8 cellular contexts compared by ENCODE assay signal in the genomic region with DNA sequence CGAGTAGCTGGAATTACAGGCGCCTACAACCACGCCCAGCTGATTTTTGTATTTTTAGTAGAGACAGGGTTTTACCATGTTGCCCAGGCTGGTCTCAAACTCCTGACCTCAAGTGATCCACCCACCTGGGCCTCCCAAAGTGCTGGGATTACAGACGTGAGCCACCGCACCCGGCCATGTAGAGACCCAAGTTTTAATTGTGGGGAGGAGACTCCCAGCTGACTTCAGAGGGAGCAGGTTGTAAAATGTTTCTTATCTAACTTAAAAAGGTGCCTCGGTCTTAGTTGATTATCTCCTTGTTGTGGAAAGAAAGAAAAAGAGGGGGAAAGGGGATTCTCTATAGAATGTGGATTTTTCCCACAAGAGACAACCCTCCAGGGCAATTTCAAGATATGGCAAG. TPM values are rescaled to one million over a fixed set of nuclear protein-coding genes. Genes with fewer than 3 reads are reported as not detected.
A peak's percentile ranks its signal among the peaks of the same experiment; 100 is the strongest.
DNase-seq lines count a peak whose midpoint lies in the region; ATAC-seq and TF ChIP-seq lines count a peak whose summit lies in the region.
"Not testable (repeated sequence)": the region's sequence is repeated elsewhere in the genome, so short reads cannot be mapped to it uniquely, and the experiment has no call there.

No MANE protein-coding gene starts in this region.

- H3K9me3 Mint-ChIP-seq in GM23338; WTC11; activated naive CD4-positive, alpha-beta T cell treated with anti-CD3 and anti-CD28 coated beads, Interleukin-2, amount 10 ng/mL, durations not matched to agents 7 days and 5 days; neural crest cell: not testable (repeated sequence)

- in situ Hi-C loops in mammary epithelial cell (cut with MboI; ENCODE audit: low sequenced_read_pairs in 2 of 2): not testable (repeated sequence)

- H3K27me3 Mint-ChIP-seq in GM23338 (ENCODE audit: insufficient read depth, low read depth, poor library complexity); WTC11 (ENCODE audit: low read depth); activated naive CD4-positive, alpha-beta T cell treated with anti-CD3 and anti-CD28 coated beads, Interleukin-2, amount 10 ng/mL, durations not matched to agents 7 days and 5 days; neural crest cell (ENCODE audit: low read depth): not testable (repeated sequence)

- not testable (repeated sequence) for H3K27me3 ChIP-seq in GM23338 (ENCODE audit: insufficient read depth); mammary epithelial cell (ENCODE audit: insufficient read depth, low read length); iPS-18a (ENCODE audit: control insufficient read depth, insufficient read depth, low read length); subcutaneous abdominal adipose tissue (ENCODE audit: control insufficient read depth in 5 of 5, insufficient read depth in 4 of 5, low read length in 5 of 5); vagina

- H3K27ac Mint-ChIP-seq in GM23338; WTC11; activated naive CD4-positive, alpha-beta T cell treated with anti-CD3 and anti-CD28 coated beads, Interleukin-2, amount 10 ng/mL, durations not matched to agents 7 days and 5 days; neural crest cell (ENCODE audit: unreplicated experiment): not testable (repeated sequence)

- H3K27ac ChIP-seq in GM23338 (ENCODE audit: low read depth); mammary epithelial cell (ENCODE audit: insufficient read depth, low read depth, low read length); iPS-18a (ENCODE audit: low read length): not testable (repeated sequence)
- H3K27ac ChIP-seq in subcutaneous abdominal adipose tissue (ENCODE audit: low read depth, low read length) (peak overlapping the region; percentile 94), vagina (peak overlapping the region; percentile 97)

- not testable (repeated sequence) for TF ChIP-seq CTCF in GM23338 (conservative IDR thresholded peaks at IDR 0.05; ENCODE audit: low read depth in 2 of 2); WTC11 (IDR thresholded peaks at IDR 0.05); mammary epithelial cell (conservative IDR thresholded peaks at IDR 0.05 in 1 of 2, IDR thresholded peaks at IDR 0.05 in 1 of 2; ENCODE audit: extremely low read depth in 1 of 2, insufficient read depth in 1 of 2, low read depth in 1 of 2, low read length in 2 of 2); neural crest cell (conservative IDR thresholded peaks at IDR 0.05); vagina (IDR thresholded peaks at IDR 0.05)

- POLR2A ChIA-PET in WTC11 (lab: Charles Lee): not testable (repeated sequence)

- H3K4me3 Mint-ChIP-seq in GM23338 (peak overlapping the region; percentile 92; the same call in 2 of the 3 replicates), WTC11 (peak overlapping the region; percentile 92), neural crest cell (peak overlapping the region; percentile 98)
- H3K4me3 Mint-ChIP-seq in activated naive CD4-positive, alpha-beta T cell treated with anti-CD3 and anti-CD28 coated beads, Interleukin-2, amount 10 ng/mL, durations not matched to agents 7 days and 5 days: peak overlapping the region; percentile 20

- H3K4me2 ChIP-seq in GM23338 (peak overlapping the region; percentile 81), mammary epithelial cell (ENCODE audit: insufficient read depth, low read depth, low read length) (peak overlapping the region; percentile 88)

- not testable (repeated sequence) for H3F3A ChIP-seq in GM23338 (replicated peaks; ENCODE audit: low read depth)

- H3K4me1 Mint-ChIP-seq in GM23338 (peaks cover 52% of the 10 kb centered on the region), WTC11 (peaks cover 54% of the 10 kb centered on the region), neural crest cell (peaks cover 41% of the 10 kb centered on the region)
- peaks cover 24% of the 10 kb centered on the region for H3K4me1 Mint-ChIP-seq in activated naive CD4-positive, alpha-beta T cell treated with anti-CD3 and anti-CD28 coated beads, Interleukin-2, amount 10 ng/mL, durations not matched to agents 7 days and 5 days

- not testable (repeated sequence) for H3K9me2 ChIP-seq in GM23338 (ENCODE audit: insufficient read depth)

- H3K4me3 ChIP-seq in GM23338 (peak overlapping the region; percentile 92; the same call in 1 of the 2 replicates), iPS-18a (ENCODE audit: low read length) (peak overlapping the region; percentile 96), vagina (peak overlapping the region in 1 of 2 donors; percentile 52)
- not testable (repeated sequence) for H3K4me3 ChIP-seq in mammary epithelial cell (replicated peaks in 1 of 3; ENCODE audit: insufficient read depth in 1 of 3, low read depth in 2 of 3, low read length in 3 of 3); subcutaneous abdominal adipose tissue (ENCODE audit: low read depth in 1 of 5, low read length in 5 of 5)

- not testable (repeated sequence) for H3K9ac ChIP-seq in mammary epithelial cell (ENCODE audit: insufficient read depth, low read length); iPS-18a (ENCODE audit: low read length); subcutaneous abdominal adipose tissue (ENCODE audit: low read length in 5 of 5)

- TF ChIP-seq POLR2A in vagina (IDR thresholded peaks at IDR 0.05): not testable (repeated sequence)

- H4K20me1 ChIP-seq in GM23338 (replicated peaks; ENCODE audit: insufficient read depth); mammary epithelial cell (ENCODE audit: insufficient read depth, low read length): not testable (repeated sequence)

- intact Hi-C loops in mammary epithelial cell (cut with micrococcal nuclease); vagina (cut with DNase I): not testable (repeated sequence)

- WGBS in mammary epithelial cell (ENCODE audit: low coverage, missing lambda C conversion rate): 23% methylated on average over 4 of the region's 7 CpGs

- not testable (repeated sequence) for H3K36me3 ChIP-seq in GM23338 (ENCODE audit: insufficient read depth); mammary epithelial cell (ENCODE audit: insufficient read depth, low read length); iPS-18a (ENCODE audit: control insufficient read depth, low read depth, low read length); subcutaneous abdominal adipose tissue (ENCODE audit: control insufficient read depth in 5 of 5, insufficient read depth in 5 of 5, low read length in 5 of 5); vagina

- not testable (repeated sequence) for DNase-seq in GM23338 (ENCODE audit: low spot score); WTC11 (ENCODE audit: low spot score); activated naive CD4-positive, alpha-beta T cell treated with anti-CD3 and anti-CD28 coated beads, Interleukin-2, amount 10 ng/mL, durations not matched to agents 7 days and 5 days; mammary epithelial cell; neural crest cell (ENCODE audit: low read depth, low spot score); vagina (ENCODE audit: extremely low spot score in 2 of 2)

- BruUV-seq in mammary epithelial cell (replicated peaks; lab: Mats Ljungman, UMichigan): not testable (repeated sequence)

- not testable (repeated sequence) for H2AFZ ChIP-seq in GM23338; mammary epithelial cell (ENCODE audit: low read depth, low read length)

- not testable (repeated sequence) for H3K9me3 ChIP-seq in mammary epithelial cell (replicated peaks; ENCODE audit: insufficient read depth, low read length); iPS-18a (ENCODE audit: control insufficient read depth, low read depth, low read length); subcutaneous abdominal adipose tissue (ENCODE audit: control insufficient read depth in 5 of 5, low read length in 5 of 5); vagina

- peaks cover 17% of the 10 kb centered on the region; the same call in 2 of the 3 replicates for H3K36me3 Mint-ChIP-seq in GM23338 (ENCODE audit: low read depth)
- H3K36me3 Mint-ChIP-seq in WTC11: peaks cover 11% of the 10 kb centered on the region
- H3K36me3 Mint-ChIP-seq in activated naive CD4-positive, alpha-beta T cell treated with anti-CD3 and anti-CD28 coated beads, Interleukin-2, amount 10 ng/mL, durations not matched to agents 7 days and 5 days: peaks cover 12% of the 10 kb centered on the region
- peaks cover 25% of the 10 kb centered on the region for H3K36me3 Mint-ChIP-seq in neural crest cell (ENCODE audit: low read depth)

- ATAC-seq in GM23338, WTC11: not testable (repeated sequence)

- dilution Hi-C loops in mammary epithelial cell (cut with HindIII; ENCODE audit: low sequenced_read_pairs): not testable (repeated sequence)

- H3K4me1 ChIP-seq in GM23338 (ENCODE audit: insufficient read depth): peaks cover 43% of the 10 kb centered on the region
- H3K4me1 ChIP-seq in mammary epithelial cell (ENCODE audit: insufficient read depth, low read length): peaks cover 27% of the 10 kb centered on the region
- H3K4me1 ChIP-seq in iPS-18a (ENCODE audit: control insufficient read depth, low read depth, low read length): peaks cover 21% of the 10 kb centered on the region
- H3K4me1 ChIP-seq in subcutaneous abdominal adipose tissue (ENCODE audit: control insufficient read depth in 5 of 5, insufficient read depth in 5 of 5, low read length in 5 of 5): peaks cover 2 to 65% (median 61%) of the 10 kb centered on the region in 5 donors
- H3K4me1 ChIP-seq in vagina: peaks cover 54% of the 10 kb centered on the region

- H3K79me2 ChIP-seq in GM23338 (replicated peaks; ENCODE audit: insufficient read depth): peaks cover 51% of the 10 kb centered on the region
- peaks cover 16% of the 10 kb centered on the region for H3K79me2 ChIP-seq in mammary epithelial cell (ENCODE audit: insufficient read depth, low read length)

- CTCF ChIA-PET in WTC11 (lab: Charles Lee); mammary epithelial cell (lab: Charles Lee; ENCODE audit: low non-redundant PET): not testable (repeated sequence)
- CTCF ChIA-PET in activated naive CD4-positive, alpha-beta T cell treated with anti-CD3 and anti-CD28 coated beads, Interleukin-2, amount 10 ng/mL, durations not matched to agents 7 days and 5 days (lab: Charles Lee): interaction anchor here (1.7 kb wide), 2 partner anchors 9 to 328 kb away, joined by 6 to 7 read pairs; no protein-coding TSS in a partner anchor

RNA-seq across cellular contexts. Expression of gene SETMAR, which starts 2.0 kb away (rescaled TPM):
- total RNA-seq in GM23338 (2014; rRNA removed; shearing (Covaris generic)): 14.6 and 19.8 TPM in 2 replicates
- polyA plus RNA-seq in GM23338 (2016; fragmentation: Nextera tagmentation; extraction: Ambion mirVana) (11.2 and 12.9 TPM in 2 replicates), mammary epithelial cell (11.1 TPM)
- total RNA-seq in WTC11 (2021) (11.6 to 15.0 TPM (median 14.7 TPM) in 3 replicates), mammary epithelial cell (10 to 100 TPM in 1 of 2 donors, 1 to 10 TPM in 1; 9.9 to 20.8 TPM), neural crest cell (39.4 and 41.9 TPM in 2 replicates), vagina (40.0 TPM)
- 8.0 TPM for polyA minus RNA-seq in mammary epithelial cell

Comparison
In these comparisons a context has a peak if more than half of its experiments do, and no peak if none do; other contexts are left out.
1. H3K4me3 Mint-ChIP-seq: peak in every context shown above with its lines; median percentile 98 in neural crest cell; 92 in GM23338; 92 in WTC11; 20 in activated naive CD4-positive, alpha-beta T cell treated with anti-CD3 and anti-CD28 coated beads, Interleukin-2, amount 10 ng/mL, durations not matched to agents 7 days and 5 days.